1 cellular context compared by ENCODE assay signal in the genomic region with DNA sequence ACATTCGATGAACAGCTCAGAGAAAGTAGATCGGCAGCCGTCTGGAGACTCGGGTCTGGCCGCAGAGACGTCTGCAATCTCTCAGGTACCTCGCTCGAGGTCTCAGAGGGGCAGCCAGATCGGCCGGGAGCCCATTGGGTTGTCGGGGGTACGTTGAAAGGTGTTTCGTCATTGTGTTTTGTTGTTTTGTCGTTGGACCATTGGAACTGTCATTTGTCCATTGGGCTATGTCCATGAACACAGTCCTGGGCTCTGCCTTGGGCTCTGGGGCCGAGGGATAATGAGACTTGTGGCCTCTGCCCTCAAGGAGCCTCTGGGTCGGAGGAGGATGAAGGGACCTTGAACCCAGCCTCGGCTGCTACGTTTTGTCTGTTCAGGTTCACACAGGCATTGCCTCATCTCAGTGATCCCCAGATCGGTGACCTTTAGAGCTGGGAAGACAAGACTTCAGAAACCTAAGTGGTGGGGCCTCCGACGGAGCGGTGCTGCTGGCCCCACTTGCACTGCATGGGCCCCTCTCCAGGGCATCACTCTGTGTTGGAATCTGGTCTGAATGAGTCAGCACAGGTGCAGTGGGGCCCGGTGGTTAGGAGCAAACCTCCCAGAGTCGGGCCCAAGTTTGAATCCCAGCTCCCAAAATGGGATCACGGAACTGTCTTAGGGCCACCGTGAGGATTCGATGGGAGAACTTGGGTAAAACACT.
A peak's percentile ranks its signal among the peaks of the same experiment; 100 is the strongest.
TF ChIP-seq lines count a peak whose summit lies in the region.

No MANE protein-coding gene starts in this region.

TF ChIP-seq in HepG2, 621 proteins besides CTCF, POLR2A, EP300 and RAD21:
- TF ChIP-seq NRL (CRISPR knock-in tag; IDR thresholded peaks at IDR 0.05; ENCODE audit: borderline replicate concordance) (peak; percentile 12; the same call in 1 of the 2 replicates), REL (CRISPR knock-in tag; conservative IDR thresholded peaks at IDR 0.05) (no peak), SNAPC2 (CRISPR knock-in tag; IDR thresholded peaks at IDR 0.05) (0 out of 2 replicates have a peak, but pooled peaks have one; percentile 4), RBM39 (IDR thresholded peaks at IDR 0.05; ENCODE audit: low read depth, low read length, poor library complexity, severe bottlenecking) (peak; percentile 11), ZNF891 (CRISPR knock-in tag; IDR thresholded peaks at IDR 0.05) (peak; percentile 46; the same call in 1 of the 2 replicates), HNRNPL (IDR thresholded peaks at IDR 0.05; ENCODE audit: low read depth, low read length) (no peak), ZNF225 (CRISPR knock-in tag; IDR thresholded peaks at IDR 0.05) (no peak)
- TF ChIP-seq, protein P1, sequence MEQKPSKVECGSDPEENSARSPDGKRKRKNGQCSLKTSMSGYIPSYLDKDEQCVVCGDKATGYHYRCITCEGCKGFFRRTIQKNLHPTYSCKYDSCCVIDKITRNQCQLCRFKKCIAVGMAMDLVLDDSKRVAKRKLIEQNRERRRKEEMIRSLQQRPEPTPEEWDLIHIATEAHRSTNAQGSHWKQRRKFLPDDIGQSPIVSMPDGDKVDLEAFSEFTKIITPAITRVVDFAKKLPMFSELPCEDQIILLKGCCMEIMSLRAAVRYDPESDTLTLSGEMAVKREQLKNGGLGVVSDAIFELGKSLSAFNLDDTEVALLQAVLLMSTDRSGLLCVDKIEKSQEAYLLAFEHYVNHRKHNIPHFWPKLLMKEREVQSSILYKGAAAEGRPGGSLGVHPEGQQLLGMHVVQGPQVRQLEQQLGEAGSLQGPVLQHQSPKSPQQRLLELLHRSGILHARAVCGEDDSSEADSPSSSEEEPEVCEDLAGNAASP (CRISPR knock-in tag; IDR thresholded peaks at IDR 0.05; ENCODE audit: borderline replicate concordance): no peak
